ENCODE assay signal across 8 cellular contexts in genomic region chr17:36545093-36545464, GRCh38. TPM values are rescaled to one million over a fixed set of nuclear protein-coding genes. Genes with fewer than 3 reads are reported as not detected.
DNase-seq lines count a peak whose midpoint lies in the region; ATAC-seq and TF ChIP-seq lines count a peak whose summit lies in the region.

No MANE protein-coding gene starts in this region.

- H3K9ac ChIP-seq in trophoblast cell (ENCODE audit: low read length) = peak overlapping the region; percentile 98

- peak overlapping the region; percentile 62 for H2BK120ac ChIP-seq in trophoblast cell (ENCODE audit: insufficient read depth, low read length, poor library complexity)

- DNase-seq in G401 (ENCODE audit: low spot score) (peak; percentile 94), HFFc6 (no peak), RWPE2 (ENCODE audit: low spot score) (no peak), esophagus squamous epithelium (lab: John Stamatoyannopoulos, UW) (peak; percentile 65), trophoblast cell (no peak), retina (no peak), mesenteric fat pad (ENCODE audit: low spot score) (no peak), kidney tubule cell (ENCODE audit: low spot score) (no peak)

- H2BK12ac ChIP-seq in trophoblast cell (ENCODE audit: low read length) = no peak overlapping the region

- peak overlapping the region; percentile 21 for H2AK5ac ChIP-seq in trophoblast cell (ENCODE audit: low read length)

- peak overlapping the region; percentile 20 for H2AFZ ChIP-seq in trophoblast cell (ENCODE audit: insufficient read depth, low read length, poor library complexity)

- peaks cover 39% of the 10 kb centered on the region for H3K36me3 ChIP-seq in RWPE2 (ENCODE audit: low read depth)
- no peaks in the 10 kb centered on the region for H3K36me3 ChIP-seq in esophagus squamous epithelium
- peaks cover 0 to 2% of the 10 kb centered on the region in 2 experiments for H3K36me3 ChIP-seq in trophoblast cell (ENCODE audit: control insufficient read depth in 1 of 2, insufficient read depth in 2 of 2, low read length in 2 of 2)

- peak overlapping the region; percentile 95 for H4K12ac ChIP-seq in trophoblast cell (ENCODE audit: low read depth, low read length)

- peak overlapping the region; percentile 95 for H3K14ac ChIP-seq in trophoblast cell (ENCODE audit: low read length)

- in situ Hi-C loops in G401 (cut with HindIII; ENCODE audit: low sequenced_read_pairs) = no loop called here

- peak overlapping the region; percentile 97 for H4K8ac ChIP-seq in trophoblast cell (ENCODE audit: low read depth, low read length)

- peak overlapping the region; percentile 57 for H3K4me2 ChIP-seq in trophoblast cell (ENCODE audit: low read length)

- H3K4me3 Mint-ChIP-seq in HFFc6 = peak overlapping the region; percentile 99

- ATAC-seq in RWPE2 (ENCODE audit: low read depth) = peak; percentile 50

- TF ChIP-seq CTCF in HFFc6 (IDR thresholded peaks at IDR 0.05) (no peak), RWPE2 (IDR thresholded peaks at IDR 0.05; ENCODE audit: poor library complexity, severe bottlenecking) (no peak), esophagus squamous epithelium (IDR thresholded peaks at IDR 0.05) (no peak)

- no peaks in the 10 kb centered on the region for H3K9me3 Mint-ChIP-seq in HFFc6

- H3K4me1 Mint-ChIP-seq in HFFc6 (ENCODE audit: low read depth) = peaks cover 19% of the 10 kb centered on the region

- H3K27ac ChIP-seq in RWPE2 (ENCODE audit: poor library complexity, severe bottlenecking) (peak overlapping the region; percentile 88), esophagus squamous epithelium (peak overlapping the region; percentile 96 to 100 (median 100)), trophoblast cell (ENCODE audit: low read depth, low read length) (peak overlapping the region; percentile 96)

- peak overlapping the region; percentile 98 for H4K91ac ChIP-seq in trophoblast cell (ENCODE audit: low read depth, low read length)

- H3K4ac ChIP-seq in trophoblast cell (ENCODE audit: low read depth, low read length) = peak overlapping the region; percentile 74

- peaks cover 7% of the 10 kb centered on the region for H3K27me3 Mint-ChIP-seq in HFFc6 (ENCODE audit: insufficient read depth)

- TF ChIP-seq POLR2A in esophagus squamous epithelium (IDR thresholded peaks at IDR 0.05) = no peak

- H3K79me2 ChIP-seq in trophoblast cell (ENCODE audit: control insufficient read depth, insufficient read depth, low read length, poor library complexity) = peaks cover 16% of the 10 kb centered on the region

- peak overlapping the region; percentile 99 for H3K27ac Mint-ChIP-seq in HFFc6

- H3K4me1 ChIP-seq in RWPE2 (ENCODE audit: insufficient read depth, poor library complexity, severe bottlenecking) (peaks cover 20% of the 10 kb centered on the region), esophagus squamous epithelium (peaks cover 9 to 64% (median 41%) of the 10 kb centered on the region in 3 donors), trophoblast cell (ENCODE audit: control insufficient read depth in 1 of 2, insufficient read depth in 2 of 2, low read length in 2 of 2) (peaks cover 0 to 3% of the 10 kb centered on the region in 2 experiments)

- H3K36me3 Mint-ChIP-seq in HFFc6 (ENCODE audit: low read depth) = peaks cover 31% of the 10 kb centered on the region

- intact Hi-C loops in esophagus squamous epithelium (cut with DNase I) = loop anchor here (5.0 kb wide), 1 partner anchor 47 kb away; the partner anchor contains the start of gene DHRS11

- H3K23ac ChIP-seq in trophoblast cell (ENCODE audit: low read length) = no peak overlapping the region

- H3K4me3 ChIP-seq in RWPE2 (ENCODE audit: severe bottlenecking) (peak overlapping the region; percentile 96), esophagus squamous epithelium (peak overlapping the region; percentile 77 to 100 (median 92)), trophoblast cell (ENCODE audit: low read depth, low read length) (peak overlapping the region; percentile 96)

- peak overlapping the region; percentile 71 for H2BK5ac ChIP-seq in trophoblast cell (ENCODE audit: low read depth, low read length, poor library complexity)

- 0% methylated on average over 4 of the region's 36 CpGs; no CpG with 5 or more reads in 1 of the 2 donors for WGBS in esophagus squamous epithelium, 2 donors
- no CpG with 5 or more reads among the region's 36 CpGs for WGBS in trophoblast cell (ENCODE audit: extremely low coverage, insufficient coverage, insufficient read length)

- peak overlapping the region; percentile 92 for H3K18ac ChIP-seq in trophoblast cell (ENCODE audit: low read length)

- H3K27me3 ChIP-seq in RWPE2 (ENCODE audit: insufficient read depth, poor library complexity, severe bottlenecking) (no peaks in the 10 kb centered on the region), esophagus squamous epithelium (no peaks in the 10 kb centered on the region), trophoblast cell (ENCODE audit: insufficient read depth, low read length) (no peaks in the 10 kb centered on the region)

- no peaks in the 10 kb centered on the region for H3K9me3 ChIP-seq in RWPE2 (ENCODE audit: severe bottlenecking)
- no peaks in the 10 kb centered on the region for H3K9me3 ChIP-seq in esophagus squamous epithelium
- no peaks in the 10 kb centered on the region for H3K9me3 ChIP-seq in trophoblast cell (ENCODE audit: insufficient read depth, low read depth, low read length)

- H3K79me1 ChIP-seq in trophoblast cell (ENCODE audit: low read length) = peaks cover 16% of the 10 kb centered on the region

RNA-seq across cellular contexts. Expression of gene GGNBP2, which starts 0.4 kb away (rescaled TPM):
- total RNA-seq in G401 (2014; rRNA removed; shearing (Covaris generic)) = 39.8 and 51.4 TPM in 2 replicates
- total RNA-seq in HFFc6 (2021; fragmentation: NEBNext Ultra II Directional; extraction: Animal tissue kit (Norgen Biotek cat#: 25700)) = 10 to 100 TPM; 53.1 to 62.8 (median 54.2) TPM
- total RNA-seq in esophagus squamous epithelium (10 to 100 TPM; 32.8 to 59.3 (median 46.3) TPM), mesenteric fat pad (75.4 TPM)
- 61.1 and 62.0 TPM in 2 replicates for polyA plus RNA-seq in trophoblast cell (2013)

RNA-seq across cellular contexts. Expression of gene PIGW, which starts 10.3 kb away (rescaled TPM):
- 3.8 and 9.0 TPM in 2 replicates for total RNA-seq in G401 (2014; rRNA removed; shearing (Covaris generic))
- total RNA-seq in HFFc6 (2021; fragmentation: NEBNext Ultra II Directional; extraction: Animal tissue kit (Norgen Biotek cat#: 25700)) = 10 to 100 TPM; 12.0 to 15.1 (median 12.5) TPM
- total RNA-seq in esophagus squamous epithelium (10 to 100 TPM in 1 of 4 donors, 1 to 10 TPM in 3; 6.9 to 11.0 (median 9.0) TPM), mesenteric fat pad (8.9 TPM)
- polyA plus RNA-seq in trophoblast cell (2013) = 7.0 and 7.1 TPM in 2 replicates

RNA-seq across cellular contexts. Expression of gene MYO19, which starts 10.4 kb away (rescaled TPM):
- total RNA-seq in G401 (2014; rRNA removed; shearing (Covaris generic)) = 38.7 and 51.8 TPM in 2 replicates
- 10 to 100 TPM; 32.4 to 45.9 (median 38.4) TPM for total RNA-seq in HFFc6 (2021; fragmentation: NEBNext Ultra II Directional; extraction: Animal tissue kit (Norgen Biotek cat#: 25700))
- total RNA-seq in esophagus squamous epithelium = 100 to 1,000 TPM in 2 of 4 donors, 10 to 100 TPM in 2; 46.4 to 124 (median 88.5) TPM
- 43.1 and 44.7 TPM in 2 replicates for polyA plus RNA-seq in trophoblast cell (2013)
- 46.8 TPM for total RNA-seq in mesenteric fat pad

RNA-seq across cellular contexts. Expression of gene DHRS11, which starts 46.6 kb away (rescaled TPM):
- 35.1 and 38.0 TPM in 2 replicates for total RNA-seq in G401 (2014; rRNA removed; shearing (Covaris generic))
- 10 to 100 TPM in 4 of 6 experiments, 1 to 10 TPM in 2; 8.4 to 11.3 (median 10.6) TPM for total RNA-seq in HFFc6 (2021; fragmentation: NEBNext Ultra II Directional; extraction: Animal tissue kit (Norgen Biotek cat#: 25700))
- total RNA-seq in esophagus squamous epithelium (10 to 100 TPM in 2 of 4 donors, 1 to 10 TPM in 2; 9.0 to 11.1 (median 10.2) TPM), mesenteric fat pad (16.3 TPM)
- polyA plus RNA-seq in trophoblast cell (2013) = 5.6 and 5.7 TPM in 2 replicates

RNA-seq across cellular contexts. Expression of gene MRM1, which starts 56.3 kb away (rescaled TPM):
- 9.9 and 18.4 TPM in 2 replicates for total RNA-seq in G401 (2014; rRNA removed; shearing (Covaris generic))
- total RNA-seq in HFFc6 (2021; fragmentation: NEBNext Ultra II Directional; extraction: Animal tissue kit (Norgen Biotek cat#: 25700)) = 10 to 100 TPM in 1 of 6 experiments, 1 to 10 TPM in 5; 7.3 to 11.4 (median 7.9) TPM
- total RNA-seq in esophagus squamous epithelium (10 to 100 TPM in 1 of 4 donors, 1 to 10 TPM in 3; 5.9 to 10.1 (median 7.0) TPM), mesenteric fat pad (4.1 TPM)
- 0.86 and 1.1 TPM in 2 replicates for polyA plus RNA-seq in trophoblast cell (2013)

Comparison
In these comparisons a context has a peak if more than half of its experiments do, and no peak if none do; other contexts are left out.
1. DNase-seq: peak in G401 (single experiment) and esophagus squamous epithelium (single experiment); none in HFFc6 (single experiment), RWPE2 (single experiment), trophoblast cell (0 of 2), retina (single experiment), mesenteric fat pad (single experiment) and kidney tubule cell (single experiment).
2. Peak in every context shown above with its lines, with median percentiles within 50 percentile points of each other: H3K27ac ChIP-seq and H3K4me3 ChIP-seq.